In the genomic region with DNA sequence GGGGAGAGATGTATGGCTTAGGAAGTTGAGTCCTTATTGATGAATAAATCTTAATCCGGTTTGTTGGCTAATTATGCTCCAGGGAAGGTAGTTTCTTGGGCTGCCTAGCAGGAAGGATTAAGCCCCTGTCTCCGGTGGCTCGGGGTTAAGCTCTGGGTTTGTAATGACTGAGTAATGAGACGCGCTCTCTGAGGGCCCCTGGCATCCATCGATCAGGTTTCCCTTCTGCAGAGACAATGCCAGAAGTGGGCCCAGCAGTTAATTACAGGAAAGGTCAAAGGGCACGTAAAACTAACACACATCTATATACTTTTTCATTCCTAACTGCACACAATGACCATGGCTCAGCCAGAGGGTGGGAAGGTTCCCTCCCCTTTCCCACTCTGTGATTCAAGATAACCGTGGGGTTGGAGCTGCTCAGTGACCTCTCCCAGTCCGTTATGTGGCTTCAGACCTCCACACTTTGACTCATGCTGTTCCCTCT, we compare ENCODE assay signal across 25 cellular contexts. TPM values are rescaled to one million over a fixed set of nuclear protein-coding genes. Genes with fewer than 3 reads are reported as not detected.
A peak's percentile ranks its signal among the peaks of the same experiment; 100 is the strongest.
DNase-seq lines count a peak whose midpoint lies in the region; TF ChIP-seq lines count a peak whose summit lies in the region.
"Had no signal": no experiment of that assay in that cellular context is flagged by ENCODE, and none has a peak within 500 bp of the region (broad histone marks: within the 10 kb centered on the region; RNA-seq: fewer than 3 reads in every experiment).

No MANE protein-coding gene starts in this region.

- TF ChIP-seq CTCF in brain (conservative IDR thresholded peaks at IDR 0.05) (no peak), type B pancreatic cell (conservative IDR thresholded peaks at IDR 0.05) (no peak), left ventricle myocardium inferior (IDR thresholded peaks at IDR 0.05; ENCODE audit: borderline replicate concordance) (no peak)

- H3K27me3 ChIP-seq in CD4-positive, alpha-beta memory T cell (ENCODE audit: insufficient read depth, low read length), result no peaks in the 10 kb centered on the region
- peaks cover 27% of the 10 kb centered on the region for H3K27me3 ChIP-seq in left ventricle myocardium inferior (ENCODE audit: low read depth)
- H3K27me3 ChIP-seq: sigmoid colon had no signal

- no peaks in the 10 kb centered on the region for H3K4me1 ChIP-seq in CD4-positive, alpha-beta memory T cell (ENCODE audit: insufficient read depth, low read length)
- no peaks in the 10 kb centered on the region for H3K4me1 ChIP-seq in left ventricle myocardium inferior
- H3K4me1 ChIP-seq: heart left ventricle, sigmoid colon had no signal

- POLR2A ChIA-PET in CD4-positive, alpha-beta memory T cell (lab: Charles Lee; ENCODE audit: partially characterized antibody), result no interaction called here

- H3K4me3 ChIP-seq in CD4-positive, alpha-beta memory T cell (ENCODE audit: low read length in 2 of 2), result no peak overlapping the region
- no peak overlapping the region for H3K4me3 ChIP-seq in left ventricle myocardium inferior
- H3K4me3 ChIP-seq: heart left ventricle, sigmoid colon had no signal

- CTCF ChIA-PET in CD4-positive, alpha-beta memory T cell (lab: Charles Lee; ENCODE audit: partially characterized antibody), result interaction anchor here (1.1 kb wide), 1 partner anchor 20 kb away, joined by 4 read pairs; no protein-coding TSS in a partner anchor

- H3K27me3 Mint-ChIP-seq in brain (no peaks in the 10 kb centered on the region), type B pancreatic cell (peaks cover 14% of the 10 kb centered on the region)
- H3K27me3 Mint-ChIP-seq in CD4-positive, alpha-beta memory T cell, result no peaks in the 10 kb centered on the region
- H3K27me3 Mint-ChIP-seq: activated T-cell treated with anti-CD3 and anti-CD28 coated beads, Interleukin-2, amount 50 U/mL, for 24 hours had no signal

- H3K9me3 ChIP-seq in CD4-positive, alpha-beta memory T cell (ENCODE audit: control insufficient read depth in 1 of 2, low read length in 2 of 2), result no peaks in the 10 kb centered on the region
- no peaks in the 10 kb centered on the region for H3K9me3 ChIP-seq in left ventricle myocardium inferior (replicated peaks)
- H3K9me3 ChIP-seq: heart left ventricle, sigmoid colon had no signal

- H3K9me3 Mint-ChIP-seq in brain (no peaks in the 10 kb centered on the region), type B pancreatic cell (no peaks in the 10 kb centered on the region)
- no peaks in the 10 kb centered on the region for H3K9me3 Mint-ChIP-seq in CD4-positive, alpha-beta memory T cell
- H3K9me3 Mint-ChIP-seq: activated T-cell treated with anti-CD3 and anti-CD28 coated beads, Interleukin-2, amount 50 U/mL, for 24 hours; CD4-positive, CD25-positive, alpha-beta regulatory T cell had no signal

- H3K36me3 Mint-ChIP-seq in brain (no peaks in the 10 kb centered on the region), type B pancreatic cell (no peaks in the 10 kb centered on the region)
- H3K36me3 Mint-ChIP-seq in CD4-positive, alpha-beta memory T cell, result no peaks in the 10 kb centered on the region
- H3K36me3 Mint-ChIP-seq: CD4-positive, CD25-positive, alpha-beta regulatory T cell had no signal

- no peaks in the 10 kb centered on the region for H3K36me3 ChIP-seq in CD4-positive, alpha-beta memory T cell (ENCODE audit: insufficient read depth, low read length)
- H3K36me3 ChIP-seq in left ventricle myocardium inferior, result no peaks in the 10 kb centered on the region
- H3K36me3 ChIP-seq: brain microvascular endothelial cell, heart left ventricle, sigmoid colon had no signal

- H3K27ac Mint-ChIP-seq in brain (peak overlapping the region in 3 of 5 experiments; percentile 7 to 89 (median 45)), type B pancreatic cell (peak overlapping the region; percentile 63)
- no peak overlapping the region for H3K27ac Mint-ChIP-seq in CD4-positive, alpha-beta memory T cell
- H3K27ac Mint-ChIP-seq: activated T-cell treated with anti-CD3 and anti-CD28 coated beads, Interleukin-2, amount 50 U/mL, for 24 hours; CD4-positive, CD25-positive, alpha-beta regulatory T cell had no signal

- intact Hi-C loops in CD4-positive, alpha-beta memory T cell (cut with micrococcal nuclease), result no loop called here
- intact Hi-C loops in left ventricle myocardium inferior (cut with micrococcal nuclease), result no loop called here

- H3K27ac ChIP-seq in CD4-positive, alpha-beta memory T cell (ENCODE audit: low read depth, low read length), result no peak overlapping the region
- no peak overlapping the region for H3K27ac ChIP-seq in left ventricle myocardium inferior (replicated peaks)
- H3K27ac ChIP-seq: 22Rv1, brain microvascular endothelial cell, heart left ventricle, sigmoid colon had no signal

- peak overlapping the region; percentile 37 to 78 (median 58) for H3K4me3 Mint-ChIP-seq in brain
- peak overlapping the region; percentile 60 for H3K4me3 Mint-ChIP-seq in type B pancreatic cell
- no peak overlapping the region for H3K4me3 Mint-ChIP-seq in CD4-positive, alpha-beta memory T cell
- H3K4me3 Mint-ChIP-seq: activated T-cell treated with anti-CD3 and anti-CD28 coated beads, Interleukin-2, amount 50 U/mL, for 24 hours; CD4-positive, CD25-positive, alpha-beta regulatory T cell had no signal

- DNase-seq in NCI-H2227 (lab: John Stamatoyannopoulos, UW; ENCODE audit: unreplicated experiment), result peak; percentile 10
- DNase-seq in NCI-H2227 treated with DMSO at 0.1 percent for 48 hours (lab: John Stamatoyannopoulos, UW), result no peak
- DNase-seq in left kidney (ENCODE audit: low read depth, low spot score), result peak; percentile 78
- DNase-seq in type B pancreatic cell (ENCODE audit: extremely low spot score, unreplicated experiment), result no peak
- DNase-seq in CD4-positive, alpha-beta memory T cell, result no peak
- no peak for DNase-seq in H4 (ENCODE audit: low spot score)
- DNase-seq in left ventricle myocardium inferior, result no peak
- DNase-seq: activated CD4-positive, alpha-beta T cell treated with anti-CD3 and anti-CD28 coated beads for 48 hours; activated gamma-delta T cell treated with Interleukin-2 at 50 U/mL for 16 hours; activated T-cell treated with anti-CD3 and anti-CD28 coated beads, Interleukin-2, amount 50 U/mL, for 24 hours; brain microvascular endothelial cell; CD4-positive, CD25-positive, alpha-beta regulatory T cell; effector memory CD4-positive, alpha-beta T cell; foreskin fibroblast; heart left ventricle; kidney glomerular epithelial cell; NCI-H1105 treated with DMSO at 0.1 percent for 48 hours; NCI-H2107; SIG-M5; sigmoid colon; stimulated activated CD4-positive, alpha-beta T cell treated with anti-CD3 and anti-CD28 coated beads, Interleukin-15, amount 100 ng/mL, for 24 hours; stimulated activated naive CD4-positive, alpha-beta T cell had no signal

- H3K4me1 Mint-ChIP-seq in brain, result peaks cover 33% of the 10 kb centered on the region
- H3K4me1 Mint-ChIP-seq in type B pancreatic cell (ENCODE audit: unreplicated experiment), result peaks cover 48% of the 10 kb centered on the region
- H3K4me1 Mint-ChIP-seq in CD4-positive, alpha-beta memory T cell, result peaks cover 0 to under 1% (median 0%) of the 10 kb centered on the region in 4 donors

RNA-seq across cellular contexts. Expression of gene SCUBE1, which starts 16.8 kb away (rescaled TPM):
- 0.29 TPM for polyA plus RNA-seq in brain (ENCODE audit: insufficient read depth, low read depth, low replicate concordance)
- 1.8 and 42.8 TPM in 2 replicates for total RNA-seq in type B pancreatic cell (ENCODE audit: low replicate concordance)
- not detected for total RNA-seq in CD4-positive, alpha-beta memory T cell
- polyA plus RNA-seq in CD4-positive, alpha-beta memory T cell, result not detected
- total RNA-seq in H4 (2014; rRNA removed; shearing (Covaris generic)), result 0.02 and 0.04 TPM in 2 replicates
- total RNA-seq in left ventricle myocardium inferior, result 0.14 TPM
- total RNA-seq: MCF 10A had no signal
- polyA plus RNA-seq: CD4-positive, CD25-positive, alpha-beta regulatory T cell had no signal

Comparison
In these comparisons a context has a peak if more than half of its experiments do, and no peak if none do; other contexts are left out.
1. DNase-seq: peak in NCI-H2227 (single experiment) and left kidney (single experiment); none in NCI-H2227 treated with DMSO at 0.1 percent for 48 hours (single experiment), type B pancreatic cell (single experiment), CD4-positive, alpha-beta memory T cell (0 of 5), H4 (single experiment) and left ventricle myocardium inferior (single experiment).
2. H3K27ac Mint-ChIP-seq: peak in brain (3 of 5) and type B pancreatic cell (single experiment); none in CD4-positive, alpha-beta memory T cell (0 of 7).
3. H3K4me3 Mint-ChIP-seq: peak in brain (5 of 5) and type B pancreatic cell (single experiment); none in CD4-positive, alpha-beta memory T cell (0 of 8).